Comparison of ENCODE assay signal across 1 cellular context in the genomic region with DNA sequence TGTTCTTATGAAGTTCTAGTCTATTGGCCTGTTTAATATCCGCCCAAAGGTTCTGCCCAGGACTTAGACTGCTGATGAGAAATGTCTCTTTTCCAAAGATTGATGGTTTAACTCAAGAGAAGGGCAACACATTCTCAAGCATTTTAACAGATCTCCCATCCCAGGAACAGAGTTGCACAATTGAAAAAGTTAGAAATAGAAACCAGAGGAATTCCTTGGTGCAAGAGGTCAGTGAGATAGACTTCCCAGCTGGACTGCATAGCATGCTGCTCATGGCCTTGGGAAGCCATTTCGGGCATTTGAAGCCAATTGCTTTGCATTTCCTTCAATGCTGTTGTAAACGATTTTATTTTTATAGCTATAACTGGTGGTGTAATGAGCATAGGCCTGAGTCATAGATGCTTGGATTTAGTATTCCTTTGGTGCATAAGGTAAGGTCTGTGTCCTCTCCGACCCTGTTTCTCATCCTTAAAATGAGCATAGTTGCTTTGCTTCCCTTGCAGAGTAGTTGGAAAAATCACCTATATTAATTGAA.
TF ChIP-seq lines count a peak whose summit lies in the region.

No MANE protein-coding gene starts in this region.

TF ChIP-seq in HepG2, 621 proteins besides CTCF, POLR2A, EP300 and RAD21:
- TF ChIP-seq, protein P1, sequence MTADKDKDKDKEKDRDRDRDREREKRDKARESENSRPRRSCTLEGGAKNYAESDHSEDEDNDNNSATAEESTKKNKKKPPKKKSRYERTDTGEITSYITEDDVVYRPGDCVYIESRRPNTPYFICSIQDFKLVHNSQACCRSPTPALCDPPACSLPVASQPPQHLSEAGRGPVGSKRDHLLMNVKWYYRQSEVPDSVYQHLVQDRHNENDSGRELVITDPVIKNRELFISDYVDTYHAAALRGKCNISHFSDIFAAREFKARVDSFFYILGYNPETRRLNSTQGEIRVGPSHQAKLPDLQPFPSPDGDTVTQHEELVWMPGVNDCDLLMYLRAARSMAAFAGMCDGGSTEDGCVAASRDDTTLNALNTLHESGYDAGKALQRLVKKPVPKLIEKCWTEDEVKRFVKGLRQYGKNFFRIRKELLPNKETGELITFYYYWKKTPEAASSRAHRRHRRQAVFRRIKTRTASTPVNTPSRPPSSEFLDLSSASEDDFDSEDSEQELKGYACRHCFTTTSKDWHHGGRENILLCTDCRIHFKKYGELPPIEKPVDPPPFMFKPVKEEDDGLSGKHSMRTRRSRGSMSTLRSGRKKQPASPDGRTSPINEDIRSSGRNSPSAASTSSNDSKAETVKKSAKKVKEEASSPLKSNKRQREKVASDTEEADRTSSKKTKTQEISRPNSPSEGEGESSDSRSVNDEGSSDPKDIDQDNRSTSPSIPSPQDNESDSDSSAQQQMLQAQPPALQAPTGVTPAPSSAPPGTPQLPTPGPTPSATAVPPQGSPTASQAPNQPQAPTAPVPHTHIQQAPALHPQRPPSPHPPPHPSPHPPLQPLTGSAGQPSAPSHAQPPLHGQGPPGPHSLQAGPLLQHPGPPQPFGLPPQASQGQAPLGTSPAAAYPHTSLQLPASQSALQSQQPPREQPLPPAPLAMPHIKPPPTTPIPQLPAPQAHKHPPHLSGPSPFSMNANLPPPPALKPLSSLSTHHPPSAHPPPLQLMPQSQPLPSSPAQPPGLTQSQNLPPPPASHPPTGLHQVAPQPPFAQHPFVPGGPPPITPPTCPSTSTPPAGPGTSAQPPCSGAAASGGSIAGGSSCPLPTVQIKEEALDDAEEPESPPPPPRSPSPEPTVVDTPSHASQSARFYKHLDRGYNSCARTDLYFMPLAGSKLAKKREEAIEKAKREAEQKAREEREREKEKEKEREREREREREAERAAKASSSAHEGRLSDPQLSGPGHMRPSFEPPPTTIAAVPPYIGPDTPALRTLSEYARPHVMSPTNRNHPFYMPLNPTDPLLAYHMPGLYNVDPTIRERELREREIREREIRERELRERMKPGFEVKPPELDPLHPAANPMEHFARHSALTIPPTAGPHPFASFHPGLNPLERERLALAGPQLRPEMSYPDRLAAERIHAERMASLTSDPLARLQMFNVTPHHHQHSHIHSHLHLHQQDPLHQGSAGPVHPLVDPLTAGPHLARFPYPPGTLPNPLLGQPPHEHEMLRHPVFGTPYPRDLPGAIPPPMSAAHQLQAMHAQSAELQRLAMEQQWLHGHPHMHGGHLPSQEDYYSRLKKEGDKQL (CRISPR knock-in tag; IDR thresholded peaks at IDR 0.05; ENCODE audit: low read depth): no peak
- TF ChIP-seq TBX2 (CRISPR knock-in tag; IDR thresholded peaks at IDR 0.05; ENCODE audit: borderline replicate concordance) (no peak), ZNF329 (CRISPR knock-in tag; IDR thresholded peaks at IDR 0.05; ENCODE audit: low read depth) (no peak), ZNF446 (CRISPR knock-in tag; IDR thresholded peaks at IDR 0.05) (no peak), CBX1 (IDR thresholded peaks at IDR 0.05; ENCODE audit: low read depth) (no peak), ZNF101 (CRISPR knock-in tag; IDR thresholded peaks at IDR 0.05; ENCODE audit: borderline replicate concordance, low read depth) (no peak), SUZ12 (IDR thresholded peaks at IDR 0.05; ENCODE audit: low read depth, low read length) (no peak), HOMEZ (CRISPR knock-in tag; IDR thresholded peaks at IDR 0.05; ENCODE audit: low read depth) (no peak), ZNF251 (CRISPR knock-in tag; IDR thresholded peaks at IDR 0.05) (no peak), FOXP4 (CRISPR knock-in tag; IDR thresholded peaks at IDR 0.05) (no peak), RFXANK (CRISPR knock-in tag; IDR thresholded peaks at IDR 0.05) (no peak), FOXO4 (CRISPR knock-in tag; conservative IDR thresholded peaks at IDR 0.05) (no peak), NFE2L1 (CRISPR knock-in tag; IDR thresholded peaks at IDR 0.05; ENCODE audit: borderline replicate concordance) (no peak), ZNF615 (CRISPR knock-in tag; IDR thresholded peaks at IDR 0.05; ENCODE audit: borderline replicate concordance) (no peak)
